ENCODE assay signal across 29 cellular contexts in the genomic region with DNA sequence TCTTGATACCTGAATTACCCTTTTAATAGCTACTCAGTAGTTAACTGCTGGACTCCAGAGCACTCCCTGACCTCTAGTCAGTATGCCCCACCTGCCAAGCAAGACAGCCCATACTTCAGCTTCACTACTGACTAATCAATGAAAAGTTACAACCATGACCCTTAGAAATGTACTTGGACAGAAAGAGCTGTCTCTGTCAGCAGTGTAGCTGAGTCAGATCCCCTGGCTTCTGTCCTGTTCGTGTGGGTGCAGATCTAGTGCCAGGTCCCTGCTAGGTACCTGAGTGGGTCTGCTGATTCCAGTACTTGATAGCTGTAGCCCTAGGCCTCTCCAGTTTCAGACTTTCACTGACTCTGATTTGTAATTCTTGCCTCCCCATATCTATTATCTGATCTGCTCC.
DNase-seq lines count a peak whose midpoint lies in the region; ATAC-seq, FAIRE-seq and TF ChIP-seq lines count a peak whose summit lies in the region.
"Had no signal": no experiment of that assay in that cellular context is flagged by ENCODE, and none has a peak within 500 bp of the region (broad histone marks: within the 10 kb centered on the region; RNA-seq: fewer than 3 reads in every experiment).

No MANE protein-coding gene starts in this region.

- peaks cover 11% of the 10 kb centered on the region for H3K4me1 ChIP-seq in astrocyte (ENCODE audit: insufficient read depth, low read length)
- H3K4me1 ChIP-seq: ascending aorta, heart right ventricle, sigmoid colon, suprapubic skin had no signal

- H3K27ac ChIP-seq in astrocyte (ENCODE audit: low read depth, low read length) = no peak overlapping the region
- H3K27ac ChIP-seq: ascending aorta, dorsolateral prefrontal cortex, heart right ventricle, sigmoid colon, suprapubic skin had no signal

- DNase-seq in HT-29 (ENCODE audit: low spot score) (peak; percentile 33), astrocyte (ENCODE audit: low read depth) (peak; percentile 68), fibroblast of the aortic adventitia (ENCODE audit: low read depth) (peak; percentile 52), retinal pigment epithelial cell (ENCODE audit: low read depth) (peak; percentile 48), NCI-H187 treated with DMSO at 0.1 percent for 48 hours (lab: John Stamatoyannopoulos, UW) (no peak), head of caudate nucleus (no peak), SKM-1 (lab: John Stamatoyannopoulos, UW; ENCODE audit: unreplicated experiment) (no peak)
- DNase-seq: activated T-cell treated with anti-CD3 and anti-CD28 coated beads for 4 hours; C1 segment of cervical spinal cord; Calu3; DND-41; dorsolateral prefrontal cortex; heart right ventricle; Kasumi-1; mesendoderm; NCI-H1694 treated with DMSO at 0.1 percent for 48 hours; NCI-H2171; NCI-H526; SIG-M5; sigmoid colon; stimulated activated naive CD4-positive, alpha-beta T cell had no signal

- H3K4me2 ChIP-seq in astrocyte (ENCODE audit: low read length) = no peak overlapping the region
- H3K4me2 ChIP-seq: GM23338 had no signal

- peaks cover 16% of the 10 kb centered on the region for H3K4me1 Mint-ChIP-seq in astrocyte (ENCODE audit: low read depth, unreplicated experiment)
- H3K4me1 Mint-ChIP-seq: GM23338 had no signal

- no peaks in the 10 kb centered on the region for H3K9me3 ChIP-seq in astrocyte (ENCODE audit: insufficient read depth, low read depth, low read length)
- H3K9me3 ChIP-seq: ascending aorta, sigmoid colon, suprapubic skin had no signal

- no peak for ATAC-seq in GM19023 (IDR thresholded peaks at IDR 0.05; ENCODE audit: unreplicated experiment)
- ATAC-seq: GM23338, heart right ventricle, HepG2, left lobe of liver had no signal

- H3K27ac Mint-ChIP-seq in astrocyte (ENCODE audit: unreplicated experiment) = no peak overlapping the region
- H3K27ac Mint-ChIP-seq: activated naive CD8-positive, alpha-beta T cell; GM23338 had no signal

- H3K9ac ChIP-seq in astrocyte (ENCODE audit: low read length) = no peak overlapping the region

- H3K27me3 ChIP-seq in astrocyte (ENCODE audit: insufficient read depth, low read length) = no peaks in the 10 kb centered on the region
- H3K27me3 ChIP-seq: ascending aorta, dorsolateral prefrontal cortex, heart right ventricle, sigmoid colon, suprapubic skin had no signal

- H3K4me3 ChIP-seq in astrocyte (ENCODE audit: insufficient read depth, low read depth, low read length) = no peak overlapping the region
- H3K4me3 ChIP-seq in fibroblast of the aortic adventitia (ENCODE audit: low read depth, low read length) = no peak overlapping the region
- no peak overlapping the region for H3K4me3 ChIP-seq in retinal pigment epithelial cell (ENCODE audit: low read length)
- H3K4me3 ChIP-seq: ascending aorta, dorsolateral prefrontal cortex, GM23338, heart right ventricle, sigmoid colon, suprapubic skin had no signal

- no peaks in the 10 kb centered on the region for H4K20me1 ChIP-seq in astrocyte (ENCODE audit: insufficient read depth, low read length)

- intact Hi-C loops in head of caudate nucleus (cut with DNase I) = no loop called here

- H2AFZ ChIP-seq in astrocyte (ENCODE audit: low read depth, low read length) = no peak overlapping the region
- H2AFZ ChIP-seq: GM23338 had no signal

- H3K79me2 ChIP-seq in astrocyte (ENCODE audit: insufficient read depth, low read length) = no peaks in the 10 kb centered on the region

- H3K9me3 Mint-ChIP-seq in astrocyte (ENCODE audit: unreplicated experiment) = no peaks in the 10 kb centered on the region

- no peaks in the 10 kb centered on the region for H3K27me3 Mint-ChIP-seq in astrocyte (ENCODE audit: low read depth, unreplicated experiment)

- H3K36me3 Mint-ChIP-seq in astrocyte (ENCODE audit: low read depth, unreplicated experiment) = no peaks in the 10 kb centered on the region
- H3K36me3 Mint-ChIP-seq: activated naive CD8-positive, alpha-beta T cell had no signal

- no peak for TF ChIP-seq CTCF in astrocyte (IDR thresholded peaks at IDR 0.05; ENCODE audit: insufficient read depth, low read depth, low read length)
- TF ChIP-seq CTCF in fibroblast of the aortic adventitia (IDR thresholded peaks at IDR 0.05; ENCODE audit: insufficient read depth, low read length) = no peak
- no peak for TF ChIP-seq CTCF in retinal pigment epithelial cell (conservative IDR thresholded peaks at IDR 0.05; ENCODE audit: low read depth, low read length)

- no peak overlapping the region for H3K4me3 Mint-ChIP-seq in astrocyte (ENCODE audit: unreplicated experiment)
- H3K4me3 Mint-ChIP-seq: activated naive CD8-positive, alpha-beta T cell; GM23338 had no signal

- H3K36me3 ChIP-seq in astrocyte (ENCODE audit: insufficient read depth, low read length) = no peaks in the 10 kb centered on the region
- H3K36me3 ChIP-seq: ascending aorta, heart right ventricle, sigmoid colon, suprapubic skin had no signal

- FAIRE-seq in astrocyte (lab: Jason Lieb, UNC) = no peak
- FAIRE-seq: HepG2, RCC 7860 had no signal

Comparison
In these comparisons a context has a peak if more than half of its experiments do, and no peak if none do; other contexts are left out.
1. DNase-seq: peak in HT-29 (single experiment), astrocyte (single experiment), fibroblast of the aortic adventitia (single experiment) and retinal pigment epithelial cell (single experiment); none in NCI-H187 treated with DMSO at 0.1 percent for 48 hours (single experiment), head of caudate nucleus (0 of 42) and SKM-1 (single experiment).